Comparison of ENCODE assay signal across 12 cellular contexts in genomic region chrX:71256051-71256450, GRCh38. TPM values are rescaled to one million over a fixed set of nuclear protein-coding genes. Genes with fewer than 3 reads are reported as not detected.
DNase-seq lines count a peak whose midpoint lies in the region; ATAC-seq, FAIRE-seq and TF ChIP-seq lines count a peak whose summit lies in the region.
"Had no signal": no experiment of that assay in that cellular context is flagged by ENCODE, and none has a peak within 500 bp of the region (broad histone marks: within the 10 kb centered on the region; RNA-seq: fewer than 3 reads in every experiment).

No MANE protein-coding gene starts in this region.

- H3K4me1 Mint-ChIP-seq in CD4-positive, alpha-beta T cell (ENCODE audit: low read depth), result peaks cover 26% of the 10 kb centered on the region

- no peak overlapping the region for H4K91ac ChIP-seq in mesenchymal stem cell (ENCODE audit: low read length)

- no peak for TF ChIP-seq CTCF in CD4-positive, alpha-beta T cell (IDR thresholded peaks at IDR 0.05)
- no peak for TF ChIP-seq CTCF in D721Med (IDR thresholded peaks at IDR 0.05; ENCODE audit: insufficient read depth, missing control alignments)

- no peak for ATAC-seq in CD4-positive, alpha-beta T cell (ENCODE audit: poor library complexity)
- ATAC-seq in GM18861 (IDR thresholded peaks at IDR 0.05; ENCODE audit: unreplicated experiment) (no peak), GM21526 (IDR thresholded peaks at IDR 0.05; ENCODE audit: low FRiP score, unreplicated experiment) (no peak)

- H2BK12ac ChIP-seq in mesenchymal stem cell (ENCODE audit: low read length in 2 of 2), result no peak overlapping the region

- no peak overlapping the region for H2AK5ac ChIP-seq in mesenchymal stem cell (ENCODE audit: low read length, severe bottlenecking)

- H3K36me3 ChIP-seq in HUES6 (ENCODE audit: control insufficient read depth, insufficient read depth, low read length), result peaks cover 2% of the 10 kb centered on the region; the same call in 1 of the 2 replicates
- H3K36me3 ChIP-seq in mesenchymal stem cell (ENCODE audit: control insufficient read depth in 1 of 2, insufficient read depth in 2 of 2, low read depth in 1 of 2, low read length in 2 of 2), result peaks cover 0 to 2% of the 10 kb centered on the region in 2 experiments
- H3K36me3 ChIP-seq: ovary, transverse colon had no signal

- no peak for FAIRE-seq in D721Med (lab: Jason Lieb, UNC)

- no peak overlapping the region for H3K4ac ChIP-seq in mesenchymal stem cell (ENCODE audit: low read depth in 1 of 2, low read length in 2 of 2)

- H3K23ac ChIP-seq in mesenchymal stem cell (ENCODE audit: low read length in 2 of 2), result no peak overlapping the region

- no peak overlapping the region for H3K9ac ChIP-seq in HUES6 (ENCODE audit: low read length)
- H3K9ac ChIP-seq in mesenchymal stem cell (ENCODE audit: low read length), result no peak overlapping the region

- no peak overlapping the region for H3K4me2 ChIP-seq in mesenchymal stem cell (ENCODE audit: low read length, poor library complexity, severe bottlenecking)

- H3K27ac Mint-ChIP-seq in CD4-positive, alpha-beta T cell, result peak overlapping the region; percentile 93

- H3K14ac ChIP-seq in mesenchymal stem cell (ENCODE audit: low read length in 2 of 2), result no peak overlapping the region

- no peaks in the 10 kb centered on the region for H3K27me3 Mint-ChIP-seq in CD4-positive, alpha-beta T cell

- in situ Hi-C loops in G401 (cut with HindIII; ENCODE audit: low sequenced_read_pairs), result no loop called here

- H3K9me3 ChIP-seq in CD4-positive, alpha-beta T cell (ENCODE audit: control insufficient read depth, low read length), result no peaks in the 10 kb centered on the region
- no peaks in the 10 kb centered on the region; the same call in 1 of the 2 replicates for H3K9me3 ChIP-seq in HUES6 (ENCODE audit: control insufficient read depth, insufficient read depth, low read depth, low read length)
- no peaks in the 10 kb centered on the region for H3K9me3 ChIP-seq in mesenchymal stem cell (ENCODE audit: control insufficient read depth, low read length)
- H3K9me3 ChIP-seq: ovary, transverse colon had no signal

- H2AFZ ChIP-seq in mesenchymal stem cell (ENCODE audit: low read depth, low read length), result no peak overlapping the region

- POLR2A ChIA-PET in CD4-positive, alpha-beta T cell (lab: Charles Lee), result interaction anchor here (3.3 to 3.7 kb wide), 2 partner anchors 27 to 110 kb away, joined by 77 to 105 read pairs; partner anchors contain the start of genes NONO and TAF1

- H2BK15ac ChIP-seq in mesenchymal stem cell (ENCODE audit: low read depth, poor library complexity, severe bottlenecking), result no peak overlapping the region

- H3K18ac ChIP-seq in mesenchymal stem cell (ENCODE audit: low read depth in 1 of 2, low read length in 2 of 2), result no peak overlapping the region

- H3K36me3 Mint-ChIP-seq in CD4-positive, alpha-beta T cell (ENCODE audit: low read depth), result peaks cover 5% of the 10 kb centered on the region

- no peak overlapping the region for H3K27ac ChIP-seq in CD4-positive, alpha-beta T cell (ENCODE audit: low read depth, low read length)
- H3K27ac ChIP-seq in HUES6 (ENCODE audit: low read depth, low read length), result no peak overlapping the region
- H3K27ac ChIP-seq in mesenchymal stem cell (ENCODE audit: low read length, poor library complexity, severe bottlenecking), result no peak overlapping the region

- H2BK5ac ChIP-seq in mesenchymal stem cell (ENCODE audit: low read depth, low read length, poor library complexity, severe bottlenecking), result no peak overlapping the region

- intact Hi-C loops in CD4-positive, alpha-beta T cell (cut with DNase I, micrococcal nuclease), result loop anchor here (10.0 kb wide), 3 partner anchors 109 to 191 kb away; partner anchors contain the start of genes FOXO4 (in 2 of the 2), SNX12 (in 1 of the 2) and TAF1 (in 1 of the 2)

- H4K8ac ChIP-seq in mesenchymal stem cell (ENCODE audit: low read length), result peak overlapping the region; percentile 60

- H3K79me1 ChIP-seq in mesenchymal stem cell (replicated peaks; ENCODE audit: low read length, poor library complexity, severe bottlenecking), result no peaks in the 10 kb centered on the region

- H3K4me1 ChIP-seq in HUES6 (ENCODE audit: control insufficient read depth, insufficient read depth, low read length), result peaks cover 24% of the 10 kb centered on the region; the same call in 1 of the 2 replicates
- peaks cover 14% of the 10 kb centered on the region for H3K4me1 ChIP-seq in mesenchymal stem cell (ENCODE audit: control insufficient read depth, insufficient read depth, low read depth, low read length)

- DNase-seq in CD4-positive, alpha-beta T cell, result no peak
- peak; percentile 82 for DNase-seq in amniotic epithelial cell (ENCODE audit: low read depth)
- peak; percentile 68 for DNase-seq in mesenchymal stem cell
- no peak for DNase-seq in D721Med (ENCODE audit: insufficient read length, low spot score)
- no peak for DNase-seq in G401 (ENCODE audit: low spot score)
- DNase-seq: dermis blood vessel endothelial cell; stimulated activated CD4-positive, alpha-beta T cell treated with anti-CD3 and anti-CD28 coated beads, Interleukin-4, amount 100 ng/mL, for 24 hours; transverse colon had no signal

- WGBS in mesenchymal stem cell, result 68% methylated on average over 4 of the region's 6 CpGs

- CTCF ChIA-PET in CD4-positive, alpha-beta T cell (lab: Charles Lee), result no interaction called here

- H3K27me3 ChIP-seq in CD4-positive, alpha-beta T cell (ENCODE audit: control insufficient read depth, insufficient read depth, low read length), result no peaks in the 10 kb centered on the region
- H3K27me3 ChIP-seq in HUES6 (ENCODE audit: control insufficient read depth, insufficient read depth, low read length) (no peaks in the 10 kb centered on the region), mesenchymal stem cell (ENCODE audit: control insufficient read depth in 1 of 2, insufficient read depth in 1 of 2, low read length in 2 of 2) (peaks cover 0 to 3% of the 10 kb centered on the region in 2 experiments)
- H3K27me3 ChIP-seq: ovary, transverse colon had no signal

- peak overlapping the region; percentile 72; the same call in 1 of the 2 replicates for H3K4me3 ChIP-seq in HUES6 (ENCODE audit: low read depth, low read length)
- H3K4me3 ChIP-seq in mesenchymal stem cell (ENCODE audit: insufficient read depth in 1 of 2, low read depth in 1 of 2, low read length in 2 of 2), result no peak overlapping the region
- H3K4me3 ChIP-seq: ovary had no signal

- H3K4me3 Mint-ChIP-seq in CD4-positive, alpha-beta T cell, result no peak overlapping the region

- no peaks in the 10 kb centered on the region for H3K9me3 Mint-ChIP-seq in CD4-positive, alpha-beta T cell

- H2BK120ac ChIP-seq in mesenchymal stem cell (ENCODE audit: low read depth, low read length), result no peak overlapping the region

RNA-seq across cellular contexts. Expression of gene ZMYM3, which starts 2.1 kb away (rescaled TPM):
- total RNA-seq in CD4-positive, alpha-beta T cell, result 10 to 100 TPM; 16.7 to 17.6 TPM
- 18.4 TPM for polyA plus RNA-seq in mesenchymal stem cell (2013, experiment 1 of 2)
- polyA plus RNA-seq in mesenchymal stem cell (2013, experiment 2 of 2), result 17.6 TPM
- 20.9 and 30.0 TPM in 2 replicates for total RNA-seq in G401 (2014; rRNA removed; shearing (Covaris generic))

RNA-seq across cellular contexts. Expression of gene NONO, which starts 27.4 kb away (rescaled TPM):
- total RNA-seq in CD4-positive, alpha-beta T cell, result 100 to 1,000 TPM; 440 to 472 TPM
- 278 TPM for polyA plus RNA-seq in mesenchymal stem cell (2013, experiment 1 of 2)
- polyA plus RNA-seq in mesenchymal stem cell (2013, experiment 2 of 2), result 272 TPM
- 542 and 667 TPM in 2 replicates for total RNA-seq in G401 (2014; rRNA removed; shearing (Covaris generic))

RNA-seq across cellular contexts. Expression of gene GJB1, which starts 33.0 kb away (rescaled TPM):
- not detected for total RNA-seq in CD4-positive, alpha-beta T cell
- polyA plus RNA-seq in mesenchymal stem cell (2013, experiment 1 of 2), result not detected
- not detected for polyA plus RNA-seq in mesenchymal stem cell (2013, experiment 2 of 2)
- total RNA-seq in G401 (2014; rRNA removed; shearing (Covaris generic)), result 0.37 TPM in 1 of 2 replicates, not detected in the other
- total RNA-seq: dermis blood vessel endothelial cell had no signal

RNA-seq across cellular contexts. Expression of gene ITGB1BP2, which starts 45.5 kb away (rescaled TPM):
- total RNA-seq in CD4-positive, alpha-beta T cell, result 1 to 10 TPM; 2.9 to 3.4 TPM
- polyA plus RNA-seq in mesenchymal stem cell (2013, experiment 1 of 2), result 0.25 TPM
- polyA plus RNA-seq in mesenchymal stem cell (2013, experiment 2 of 2), result 0.36 TPM
- 0.31 and 1.8 TPM in 2 replicates for total RNA-seq in G401 (2014; rRNA removed; shearing (Covaris generic))

Comparison
In these comparisons a context has a peak if more than half of its experiments do, and no peak if none do; other contexts are left out.
1. DNase-seq: peak in amniotic epithelial cell (single experiment) and mesenchymal stem cell (single experiment); none in CD4-positive, alpha-beta T cell (0 of 10), D721Med (single experiment) and G401 (single experiment).